In genomic region chr1:155244368-155245162, GRCh38 we compare ENCODE assay signal across 8 cellular contexts. TPM values are rescaled to one million over a fixed set of nuclear protein-coding genes. Genes with fewer than 3 reads are reported as not detected.
DNase-seq lines count a peak whose midpoint lies in the region; TF ChIP-seq lines count a peak whose summit lies in the region.

No MANE protein-coding gene starts in this region.

- peak overlapping the region; percentile 81 for H3K27ac Mint-ChIP-seq in HFFc6
- H3K27ac Mint-ChIP-seq in activated naive CD4-positive, alpha-beta T cell treated with anti-CD3 and anti-CD28 coated beads, Interleukin-2, amount 10 ng/mL, durations not matched to agents 7 days and 5 days: peak overlapping the region; percentile 95

- POLR2A ChIA-PET in GM10248 (lab: Yijun Ruan, JAX): interaction anchor here (0.6 to 1.4 kb wide), 3 partner anchors 13 to 51 kb away, joined by 3 to 4 read pairs (median 4); partner anchors contain the start of gene THBS3

- H3K36me3 Mint-ChIP-seq in HFFc6 (ENCODE audit: low read depth): peaks cover 12% of the 10 kb centered on the region
- H3K36me3 Mint-ChIP-seq in activated naive CD4-positive, alpha-beta T cell treated with anti-CD3 and anti-CD28 coated beads, Interleukin-2, amount 10 ng/mL, durations not matched to agents 7 days and 5 days: peaks cover 16% of the 10 kb centered on the region

- DNase-seq in GM10248 (ENCODE audit: extremely low spot score): peak; percentile 94
- DNase-seq in HFFc6: peak; percentile 100
- peak; percentile 100 for DNase-seq in NAMALWA (ENCODE audit: low spot score)
- peak; percentile 100 for DNase-seq in SK-MEL-5 (ENCODE audit: low read depth, low spot score)
- DNase-seq in activated naive CD4-positive, alpha-beta T cell treated with anti-CD3 and anti-CD28 coated beads, Interleukin-2, amount 10 ng/mL, durations not matched to agents 7 days and 5 days: peak; percentile 99
- DNase-seq in globus pallidus (ENCODE audit: low spot score): peak; percentile 99
- DNase-seq in occipital lobe (lab: John Stamatoyannopoulos, UW): peak; percentile 98

- CTCF ChIA-PET in GM10248 (lab: Yijun Ruan, JAX): interaction anchor here (0.8 to 9.8 kb wide), 7 partner anchors 22 to 80 kb away, joined by 3 to 150 read pairs (median 3); partner anchors contain the start of gene RUSC1
- CTCF ChIA-PET in activated naive CD4-positive, alpha-beta T cell treated with anti-CD3 and anti-CD28 coated beads, Interleukin-2, amount 10 ng/mL, durations not matched to agents 7 days and 5 days (lab: Charles Lee): interaction anchor here (0.8 to 2.3 kb wide), 5 partner anchors 16 to 348 kb away, joined by 3 to 10 read pairs (median 4); partner anchors contain the start of gene THBS3

- no peaks in the 10 kb centered on the region; the same call in 1 of the 2 replicates for H3K9me3 Mint-ChIP-seq in HFFc6
- H3K9me3 Mint-ChIP-seq in activated naive CD4-positive, alpha-beta T cell treated with anti-CD3 and anti-CD28 coated beads, Interleukin-2, amount 10 ng/mL, durations not matched to agents 7 days and 5 days: peaks cover 1% of the 10 kb centered on the region

- H3K4me1 Mint-ChIP-seq in HFFc6 (ENCODE audit: low read depth): peaks cover 42% of the 10 kb centered on the region
- peaks cover 56% of the 10 kb centered on the region for H3K4me1 Mint-ChIP-seq in activated naive CD4-positive, alpha-beta T cell treated with anti-CD3 and anti-CD28 coated beads, Interleukin-2, amount 10 ng/mL, durations not matched to agents 7 days and 5 days

- peak overlapping the region; percentile 96 for H3K4me3 Mint-ChIP-seq in HFFc6
- H3K4me3 Mint-ChIP-seq in activated naive CD4-positive, alpha-beta T cell treated with anti-CD3 and anti-CD28 coated beads, Interleukin-2, amount 10 ng/mL, durations not matched to agents 7 days and 5 days: peak overlapping the region; percentile 79

- in situ Hi-C loops in SK-MEL-5 (cut with HindIII; ENCODE audit: low pct_unique_long_range_greater_than_20kb, low sequenced_read_pairs): no loop called here

- H3K27me3 Mint-ChIP-seq in HFFc6 (ENCODE audit: insufficient read depth): peaks cover 5% of the 10 kb centered on the region
- H3K27me3 Mint-ChIP-seq in activated naive CD4-positive, alpha-beta T cell treated with anti-CD3 and anti-CD28 coated beads, Interleukin-2, amount 10 ng/mL, durations not matched to agents 7 days and 5 days: peaks cover 5% of the 10 kb centered on the region

- TF ChIP-seq CTCF in GM10248 (IDR thresholded peaks at IDR 0.05; ENCODE audit: control extremely low read depth, extremely low read depth, low read depth, missing control alignments) (peak; percentile 51), HFFc6 (IDR thresholded peaks at IDR 0.05) (peak; percentile 36; the same call in 1 of the 2 replicates)

- H3K27ac ChIP-seq in temporal lobe (ENCODE audit: low read depth, low read length): peak overlapping the region; percentile 95

RNA-seq across cellular contexts. Expression of gene ENTREP3, which starts 10.7 kb away (rescaled TPM):
- 10 to 100 TPM; 53.6 to 81.3 (median 58.8) TPM for total RNA-seq in HFFc6 (2021; fragmentation: NEBNext Ultra II Directional; extraction: Animal tissue kit (Norgen Biotek cat#: 25700))
- 6.3 and 7.9 TPM in 2 replicates for total RNA-seq in SK-MEL-5 (2014; rRNA removed; shearing (Covaris generic))
- polyA plus RNA-seq in SK-MEL-5 (2015; cell fraction: cytosol; rRNA removed): 83.4 and 97.7 TPM in 2 replicates
- polyA plus RNA-seq in SK-MEL-5 (2015; cell fraction: nucleus; rRNA removed): 50.9 and 59.5 TPM in 2 replicates
- total RNA-seq in occipital lobe (3.7 TPM), temporal lobe (4.4 TPM)

RNA-seq across cellular contexts. Expression of gene SCAMP3, which starts 17.6 kb away (rescaled TPM):
- total RNA-seq in HFFc6 (2021; fragmentation: NEBNext Ultra II Directional; extraction: Animal tissue kit (Norgen Biotek cat#: 25700)): 100 to 1,000 TPM; 125 to 150 (median 135) TPM
- total RNA-seq in SK-MEL-5 (2014; rRNA removed; shearing (Covaris generic)): 336 and 344 TPM in 2 replicates
- polyA plus RNA-seq in SK-MEL-5 (2015; cell fraction: cytosol; rRNA removed): 612 and 626 TPM in 2 replicates
- polyA plus RNA-seq in SK-MEL-5 (2015; cell fraction: nucleus; rRNA removed): 136 and 206 TPM in 2 replicates
- total RNA-seq in occipital lobe (19.5 TPM), temporal lobe (18.9 TPM)

RNA-seq across cellular contexts. Expression of gene CLK2, which starts 28.7 kb away (rescaled TPM):
- total RNA-seq in HFFc6 (2021; fragmentation: NEBNext Ultra II Directional; extraction: Animal tissue kit (Norgen Biotek cat#: 25700)): 10 to 100 TPM; 24.8 to 32.8 (median 30.0) TPM
- total RNA-seq in SK-MEL-5 (2014; rRNA removed; shearing (Covaris generic)): 16.4 and 28.1 TPM in 2 replicates
- polyA plus RNA-seq in SK-MEL-5 (2015; cell fraction: cytosol; rRNA removed): 27.6 and 31.3 TPM in 2 replicates
- polyA plus RNA-seq in SK-MEL-5 (2015; cell fraction: nucleus; rRNA removed): 814 and 866 TPM in 2 replicates
- 26.5 TPM for total RNA-seq in occipital lobe
- total RNA-seq in temporal lobe: 15.0 TPM

RNA-seq across cellular contexts. Expression of gene HCN3, which starts 32.7 kb away (rescaled TPM):
- total RNA-seq in HFFc6 (2021; fragmentation: NEBNext Ultra II Directional; extraction: Animal tissue kit (Norgen Biotek cat#: 25700)): 1 to 10 TPM; 1.3 to 1.6 (median 1.5) TPM
- 2.9 and 3.3 TPM in 2 replicates for total RNA-seq in SK-MEL-5 (2014; rRNA removed; shearing (Covaris generic))
- polyA plus RNA-seq in SK-MEL-5 (2015; cell fraction: cytosol; rRNA removed): 3.8 and 5.6 TPM in 2 replicates
- 42.1 and 42.4 TPM in 2 replicates for polyA plus RNA-seq in SK-MEL-5 (2015; cell fraction: nucleus; rRNA removed)
- total RNA-seq in occipital lobe (15.6 TPM), temporal lobe (15.0 TPM)

RNA-seq across cellular contexts. Expression of gene MTX1, which starts 36.1 kb away (rescaled TPM):
- total RNA-seq in HFFc6 (2021; fragmentation: NEBNext Ultra II Directional; extraction: Animal tissue kit (Norgen Biotek cat#: 25700)): 10 to 100 TPM; 49.8 to 55.4 (median 51.5) TPM
- 128 and 140 TPM in 2 replicates for total RNA-seq in SK-MEL-5 (2014; rRNA removed; shearing (Covaris generic))
- 103 and 134 TPM in 2 replicates for polyA plus RNA-seq in SK-MEL-5 (2015; cell fraction: cytosol; rRNA removed)
- polyA plus RNA-seq in SK-MEL-5 (2015; cell fraction: nucleus; rRNA removed): 89.4 and 96.7 TPM in 2 replicates
- total RNA-seq in occipital lobe (15.3 TPM), temporal lobe (14.0 TPM)

Comparison
In these comparisons a context has a peak if more than half of its experiments do, and no peak if none do; other contexts are left out.
1. Peak in every context shown above with its lines: DNase-seq and H3K27ac ChIP-seq.